Comparison of ENCODE assay signal across 8 cellular contexts in the genomic region with DNA sequence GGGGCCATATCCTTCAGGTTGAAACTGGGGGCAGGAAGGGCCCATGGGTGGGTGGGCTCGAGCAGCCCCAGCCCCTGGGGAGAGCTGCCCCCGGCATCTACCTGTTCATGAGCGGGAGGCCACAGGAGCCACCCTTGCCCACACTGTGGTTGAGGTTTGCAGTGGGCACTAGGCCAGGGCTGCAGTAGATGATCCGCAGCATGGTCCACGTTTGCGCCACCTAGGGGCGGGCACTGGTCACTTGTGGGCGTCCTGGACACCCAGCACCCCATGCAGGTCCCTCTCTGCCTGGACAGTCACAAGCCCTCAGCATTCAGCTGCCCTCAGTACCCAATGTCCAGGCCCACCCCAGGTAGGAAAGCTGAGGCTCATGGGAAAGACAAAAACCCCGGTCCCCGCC. TPM values are rescaled to one million over a fixed set of nuclear protein-coding genes. Genes with fewer than 3 reads are reported as not detected.
DNase-seq lines count a peak whose midpoint lies in the region; ATAC-seq, FAIRE-seq and TF ChIP-seq lines count a peak whose summit lies in the region.

No MANE protein-coding gene starts in this region.

- H3K9ac ChIP-seq in endothelial cell of umbilical vein (replicated peaks; ENCODE audit: extremely low read depth, insufficient read depth, low read length): no peak overlapping the region

- no peak overlapping the region for H3K4me3 ChIP-seq in breast epithelium
- no peak overlapping the region for H3K4me3 ChIP-seq in OCI-LY7 (ENCODE audit: low read depth, low read length, poor library complexity, severe bottlenecking)
- H3K4me3 ChIP-seq in endothelial cell of umbilical vein (replicated peaks in 1 of 3; ENCODE audit: insufficient read depth in 1 of 3, low read depth in 1 of 3, low read length in 3 of 3): no peak overlapping the region

- TF ChIP-seq CTCF in MCF 10A (IDR thresholded peaks at IDR 0.05; ENCODE audit: unreplicated experiment) (peak; percentile 57), breast epithelium (IDR thresholded peaks at IDR 0.05) (peak in 1 of 3 donors; percentile 8), OCI-LY7 (conservative IDR thresholded peaks at IDR 0.05; ENCODE audit: low read length) (peak; percentile 54; the same call in 1 of the 2 replicates), endothelial cell of umbilical vein (IDR thresholded peaks at IDR 0.05; ENCODE audit: extremely low read depth in 1 of 2, insufficient read depth in 1 of 2, low read depth in 1 of 2, low read length in 2 of 2) (peak; percentile 48 to 72), type B pancreatic cell (conservative IDR thresholded peaks at IDR 0.05) (peak; percentile 64)

- DNase-seq in MCF 10A (ENCODE audit: unreplicated experiment) (peak; percentile 67), breast epithelium (ENCODE audit: low spot score in 2 of 2) (no peak), OCI-LY7 (ENCODE audit: low spot score) (no peak), endothelial cell of umbilical vein (ENCODE audit: low read depth, low spot score) (peak; percentile 29), type B pancreatic cell (ENCODE audit: extremely low spot score, unreplicated experiment) (no peak), sciatic nerve (ENCODE audit: low spot score) (no peak)
- no peak for DNase-seq in stimulated activated CD8-positive, alpha-beta memory T cell treated with anti-CD3 and anti-CD28 coated beads, Interleukin-4, amount 100 ng/mL, for 48 hours

- dilution Hi-C loops in endothelial cell of umbilical vein (cut with MboI; ENCODE audit: extremely low pct_ligation_motif_present, low sequenced_read_pairs): no loop called here

- H3K27me3 ChIP-seq in breast epithelium (no peaks in the 10 kb centered on the region), endothelial cell of umbilical vein (ENCODE audit: control insufficient read depth in 2 of 2, insufficient read depth in 2 of 2, low read length in 2 of 2) (no peaks in the 10 kb centered on the region)

- intact Hi-C loops in MCF 10A (cut with micrococcal nuclease): no loop called here
- intact Hi-C loops in breast epithelium (cut with DNase I; ENCODE audit: low total_unique reads): no loop called here
- intact Hi-C loops in OCI-LY7 (cut with micrococcal nuclease; ENCODE audit: unreplicated experiment): no loop called here
- intact Hi-C loops in endothelial cell of umbilical vein (cut with micrococcal nuclease): no loop called here
- intact Hi-C loops in sciatic nerve (cut with DNase I): no loop called here

- BruUV-seq in MCF 10A (replicated peaks; lab: Mats Ljungman, UMichigan): no TSS peak
- BruUV-seq in OCI-LY7 (replicated peaks; lab: Mats Ljungman, UMichigan): no TSS peak
- BruUV-seq in endothelial cell of umbilical vein (replicated peaks; lab: Mats Ljungman, UMichigan): no TSS peak

- H3K4me2 ChIP-seq in OCI-LY7 (ENCODE audit: low read length): no peak overlapping the region
- no peak overlapping the region for H3K4me2 ChIP-seq in endothelial cell of umbilical vein (ENCODE audit: insufficient read depth, low read length)

- FAIRE-seq in endothelial cell of umbilical vein (lab: Jason Lieb, UNC): peak; percentile 70

- H4K20me1 ChIP-seq in OCI-LY7 (ENCODE audit: insufficient read depth, low read length): 0 out of 2 replicates have a peak, but pooled peaks cover 5% of the 10 kb centered on the region
- H4K20me1 ChIP-seq in endothelial cell of umbilical vein (replicated peaks; ENCODE audit: control insufficient read depth, extremely low read depth, insufficient read depth, low read length): no peaks in the 10 kb centered on the region

- H3K27ac ChIP-seq in breast epithelium (no peak overlapping the region), OCI-LY7 (ENCODE audit: low read depth, low read length, poor library complexity, severe bottlenecking) (no peak overlapping the region), endothelial cell of umbilical vein (ENCODE audit: insufficient read depth, low read depth, low read length) (no peak overlapping the region)

- CTCF ChIA-PET in MCF 10A (lab: Yijun Ruan, JAX) (interaction anchor here (0.6 to 1.3 kb wide), 5 partner anchors 10 to 62 kb away, joined by 3 read pairs; no protein-coding TSS in a partner anchor), OCI-LY7 (lab: Charles Lee; ENCODE audit: unreplicated experiment) (no interaction called here), endothelial cell of umbilical vein (lab: Charles Lee) (interaction anchor here (0.9 to 1.8 kb wide), 2 partner anchors 23 to 106 kb away, joined by 3 to 5 read pairs; no protein-coding TSS in a partner anchor)

- peaks cover 70% of the 10 kb centered on the region for H3K36me3 Mint-ChIP-seq in MCF 10A (ENCODE audit: insufficient read depth, unreplicated experiment)
- H3K36me3 Mint-ChIP-seq in type B pancreatic cell: peaks cover 4% of the 10 kb centered on the region

- H3K9me3 ChIP-seq in breast epithelium (no peaks in the 10 kb centered on the region), OCI-LY7 (ENCODE audit: low read length) (no peaks in the 10 kb centered on the region), endothelial cell of umbilical vein (replicated peaks; ENCODE audit: control insufficient read depth, insufficient read depth, low read length) (no peaks in the 10 kb centered on the region)

- POLR2A ChIA-PET in MCF 10A (lab: Yijun Ruan, JAX): interaction anchor here (1.1 to 1.3 kb wide), 5 partner anchors 9 to 34 kb away, joined by 3 to 6 read pairs (median 4); partner anchors contain the start of gene ANTKMT
- POLR2A ChIA-PET in OCI-LY7 (lab: Charles Lee): no interaction called here
- POLR2A ChIA-PET in endothelial cell of umbilical vein (lab: Charles Lee): no interaction called here

- H3K36me3 ChIP-seq in breast epithelium: no peaks in the 10 kb centered on the region
- peaks cover 46% of the 10 kb centered on the region for H3K36me3 ChIP-seq in OCI-LY7 (ENCODE audit: insufficient read depth, low read length)
- peaks cover 7 to 22% of the 10 kb centered on the region in 2 experiments for H3K36me3 ChIP-seq in endothelial cell of umbilical vein (ENCODE audit: control insufficient read depth in 2 of 2, extremely low read depth in 1 of 2, insufficient read depth in 2 of 2, low read length in 2 of 2)

- no peaks in the 10 kb centered on the region for H3K9me2 ChIP-seq in OCI-LY7 (ENCODE audit: insufficient read depth, low read length)

- H3K27me3 Mint-ChIP-seq in MCF 10A (ENCODE audit: insufficient read depth, unreplicated experiment): no peaks in the 10 kb centered on the region
- H3K27me3 Mint-ChIP-seq in type B pancreatic cell: no peaks in the 10 kb centered on the region

- no peaks in the 10 kb centered on the region for H3K9me1 ChIP-seq in endothelial cell of umbilical vein (replicated peaks; ENCODE audit: control insufficient read depth, extremely low read depth, insufficient read depth, low read length)

- H3K4me1 Mint-ChIP-seq in MCF 10A (ENCODE audit: insufficient read depth, unreplicated experiment) (peaks cover 6% of the 10 kb centered on the region), type B pancreatic cell (ENCODE audit: unreplicated experiment) (peaks cover 7% of the 10 kb centered on the region)

- H2AFZ ChIP-seq in OCI-LY7 (ENCODE audit: low read length): no peak overlapping the region
- no peak overlapping the region for H2AFZ ChIP-seq in endothelial cell of umbilical vein (ENCODE audit: low read depth, low read length)

- peaks cover 29% of the 10 kb centered on the region; the same call in 1 of the 2 replicates for H3K79me2 ChIP-seq in OCI-LY7 (ENCODE audit: insufficient read depth, low read depth, low read length)
- peaks cover 27% of the 10 kb centered on the region for H3K79me2 ChIP-seq in endothelial cell of umbilical vein (ENCODE audit: control insufficient read depth, insufficient read depth, low read length)

- H3K4me1 ChIP-seq in breast epithelium (peaks cover 25 to 45% of the 10 kb centered on the region in 2 donors), OCI-LY7 (ENCODE audit: insufficient read depth, low read length, poor library complexity, severe bottlenecking) (peaks cover 40% of the 10 kb centered on the region), endothelial cell of umbilical vein (ENCODE audit: control insufficient read depth, extremely low read depth, insufficient read depth, low read length) (peaks cover 23% of the 10 kb centered on the region)

- H3K9me3 Mint-ChIP-seq in MCF 10A (ENCODE audit: unreplicated experiment) (no peaks in the 10 kb centered on the region), type B pancreatic cell (no peaks in the 10 kb centered on the region)

- TF ChIP-seq POLR2A in breast epithelium (IDR thresholded peaks at IDR 0.05): no peak
- TF ChIP-seq POLR2A in endothelial cell of umbilical vein (IDR thresholded peaks at IDR 0.05; ENCODE audit: low read depth, low read length): no peak

- H3K27ac Mint-ChIP-seq in MCF 10A (ENCODE audit: low read depth, unreplicated experiment) (no peak overlapping the region), type B pancreatic cell (peak overlapping the region; percentile 26)

- no peak for ATAC-seq in GM19397 (IDR thresholded peaks at IDR 0.05; ENCODE audit: unreplicated experiment)
- no peak for ATAC-seq in sciatic nerve

- H3K4me3 Mint-ChIP-seq in MCF 10A (ENCODE audit: unreplicated experiment) (peak overlapping the region; percentile 76), type B pancreatic cell (no peak overlapping the region)

RNA-seq across cellular contexts. Expression of gene JMJD8, which starts 1.8 kb away (rescaled TPM):
- total RNA-seq in MCF 10A (2022) (23.6 and 33.4 TPM in 2 replicates), breast epithelium (10 to 100 TPM; 67.2 to 83.4 (median 67.5) TPM), OCI-LY7 (2022) (46.8 and 48.7 TPM in 2 replicates), endothelial cell of umbilical vein (53.4 and 55.1 TPM in 2 replicates), type B pancreatic cell (ENCODE audit: low replicate concordance) (63.3 and 65.2 TPM in 2 replicates), sciatic nerve (36.1 TPM)
- total RNA-seq in OCI-LY7 (2014; rRNA removed; shearing (Covaris generic)): 70.6 and 82.3 TPM in 2 replicates
- polyA plus RNA-seq in endothelial cell of umbilical vein: 102 and 125 TPM in 2 replicates
- polyA plus RNA-seq in endothelial cell of umbilical vein (2011; cell fraction: cytosol; rRNA removed): 71.3 and 81.4 TPM in 2 replicates
- polyA plus RNA-seq in endothelial cell of umbilical vein (2011; cell fraction: nucleus; rRNA removed): 67.1 and 67.6 TPM in 2 replicates
- polyA plus RNA-seq in endothelial cell of umbilical vein (2012): 43.1 and 49.7 TPM in 2 replicates
- polyA minus RNA-seq in endothelial cell of umbilical vein: 29.4 and 32.9 TPM in 2 replicates
- polyA minus RNA-seq in endothelial cell of umbilical vein (2011; cell fraction: cytosol; rRNA and poly(A)+ RNA removed): 23.2 TPM
- polyA minus RNA-seq in endothelial cell of umbilical vein (2011; cell fraction: nucleus; rRNA and poly(A)+ RNA removed): 12.4 and 19.0 TPM in 2 replicates

RNA-seq across cellular contexts. Expression of gene WDR24, which starts 4.2 kb away (rescaled TPM):
- 12.2 and 13.9 TPM in 2 replicates for total RNA-seq in MCF 10A (2022)
- 1 to 10 TPM; 7.2 to 9.2 (median 8.8) TPM for total RNA-seq in breast epithelium
- 10.3 and 11.6 TPM in 2 replicates for total RNA-seq in OCI-LY7 (2014; rRNA removed; shearing (Covaris generic))
- 24.0 and 28.9 TPM in 2 replicates for total RNA-seq in OCI-LY7 (2022)
- 9.9 and 11.2 TPM in 2 replicates for total RNA-seq in endothelial cell of umbilical vein
- polyA plus RNA-seq in endothelial cell of umbilical vein: 9.9 and 14.1 TPM in 2 replicates
- 3.2 and 5.1 TPM in 2 replicates for polyA plus RNA-seq in endothelial cell of umbilical vein (2011; cell fraction: cytosol; rRNA removed)
- polyA plus RNA-seq in endothelial cell of umbilical vein (2011; cell fraction: nucleus; rRNA removed): 15.8 and 15.9 TPM in 2 replicates
- 5.3 and 9.4 TPM in 2 replicates for polyA plus RNA-seq in endothelial cell of umbilical vein (2012)
- polyA minus RNA-seq in endothelial cell of umbilical vein: 5.3 and 6.6 TPM in 2 replicates
- 10.2 TPM for polyA minus RNA-seq in endothelial cell of umbilical vein (2011; cell fraction: cytosol; rRNA and poly(A)+ RNA removed)
- polyA minus RNA-seq in endothelial cell of umbilical vein (2011; cell fraction: nucleus; rRNA and poly(A)+ RNA removed): 5.1 and 9.5 TPM in 2 replicates
- total RNA-seq in type B pancreatic cell (ENCODE audit: low replicate concordance): 18.2 and 21.0 TPM in 2 replicates
- 10.1 TPM for total RNA-seq in sciatic nerve

RNA-seq across cellular contexts. Expression of gene STUB1, which starts 5.8 kb away (rescaled TPM):
- total RNA-seq in MCF 10A (2022) (99.3 and 124 TPM in 2 replicates), breast epithelium (100 to 1,000 TPM; 127 to 184 (median 175) TPM), OCI-LY7 (2022) (72.4 and 78.6 TPM in 2 replicates), endothelial cell of umbilical vein (105 and 107 TPM in 2 replicates), type B pancreatic cell (ENCODE audit: low replicate concordance) (74.7 and 80.3 TPM in 2 replicates), sciatic nerve (80.2 TPM)
- total RNA-seq in OCI-LY7 (2014; rRNA removed; shearing (Covaris generic)): 85.5 and 111 TPM in 2 replicates
- polyA plus RNA-seq in endothelial cell of umbilical vein: 147 and 152 TPM in 2 replicates
- polyA plus RNA-seq in endothelial cell of umbilical vein (2011; cell fraction: cytosol; rRNA removed): 109 and 119 TPM in 2 replicates
- polyA plus RNA-seq in endothelial cell of umbilical vein (2011; cell fraction: nucleus; rRNA removed): 112 and 120 TPM in 2 replicates
- 86.9 and 118 TPM in 2 replicates for polyA plus RNA-seq in endothelial cell of umbilical vein (2012)
- 49.2 and 60.1 TPM in 2 replicates for polyA minus RNA-seq in endothelial cell of umbilical vein
- 29.9 TPM for polyA minus RNA-seq in endothelial cell of umbilical vein (2011; cell fraction: cytosol; rRNA and poly(A)+ RNA removed)
- 13.8 and 18.4 TPM in 2 replicates for polyA minus RNA-seq in endothelial cell of umbilical vein (2011; cell fraction: nucleus; rRNA and poly(A)+ RNA removed)

RNA-seq across cellular contexts. Expression of gene RHBDL1, which starts 10.5 kb away (rescaled TPM):
- total RNA-seq in MCF 10A (2022): 3.0 and 4.5 TPM in 2 replicates
- total RNA-seq in breast epithelium: 1 to 10 TPM in 2 of 3 donors, under 1 TPM in 1; 0.48 to 2.3 (median 1.0) TPM
- 3.8 and 4.2 TPM in 2 replicates for total RNA-seq in OCI-LY7 (2014; rRNA removed; shearing (Covaris generic))
- 3.6 and 4.2 TPM in 2 replicates for total RNA-seq in OCI-LY7 (2022)
- total RNA-seq in endothelial cell of umbilical vein: 1.8 TPM in 2 replicates
- 1.1 and 1.8 TPM in 2 replicates for polyA plus RNA-seq in endothelial cell of umbilical vein
- 0.11 and 0.12 TPM in 2 replicates for polyA plus RNA-seq in endothelial cell of umbilical vein (2011; cell fraction: cytosol; rRNA removed)
- 6.0 and 8.8 TPM in 2 replicates for polyA plus RNA-seq in endothelial cell of umbilical vein (2011; cell fraction: nucleus; rRNA removed)
- 0.74 and 2.0 TPM in 2 replicates for polyA plus RNA-seq in endothelial cell of umbilical vein (2012)
- 0.15 and 0.19 TPM in 2 replicates for polyA minus RNA-seq in endothelial cell of umbilical vein
- polyA minus RNA-seq in endothelial cell of umbilical vein (2011; cell fraction: cytosol; rRNA and poly(A)+ RNA removed): 1.0 TPM
- 0.91 and 2.2 TPM in 2 replicates for polyA minus RNA-seq in endothelial cell of umbilical vein (2011; cell fraction: nucleus; rRNA and poly(A)+ RNA removed)
- 2.2 and 2.7 TPM in 2 replicates for total RNA-seq in type B pancreatic cell (ENCODE audit: low replicate concordance)
- 1.6 TPM for total RNA-seq in sciatic nerve

RNA-seq across cellular contexts. Expression of gene RHOT2, which starts 18.0 kb away (rescaled TPM):
- 110 and 118 TPM in 2 replicates for total RNA-seq in MCF 10A (2022)
- 10 to 100 TPM; 39.4 to 90.8 (median 66.9) TPM for total RNA-seq in breast epithelium
- total RNA-seq in OCI-LY7 (2014; rRNA removed; shearing (Covaris generic)): 129 and 136 TPM in 2 replicates
- total RNA-seq in OCI-LY7 (2022): 129 and 133 TPM in 2 replicates
- total RNA-seq in endothelial cell of umbilical vein: 96.0 and 106 TPM in 2 replicates
- polyA plus RNA-seq in endothelial cell of umbilical vein: 139 and 190 TPM in 2 replicates
- 50.4 and 72.9 TPM in 2 replicates for polyA plus RNA-seq in endothelial cell of umbilical vein (2011; cell fraction: cytosol; rRNA removed)
- polyA plus RNA-seq in endothelial cell of umbilical vein (2011; cell fraction: nucleus; rRNA removed): 619 and 686 TPM in 2 replicates
- polyA plus RNA-seq in endothelial cell of umbilical vein (2012): 65.9 and 88.5 TPM in 2 replicates
- polyA minus RNA-seq in endothelial cell of umbilical vein: 41.9 and 43.1 TPM in 2 replicates
- polyA minus RNA-seq in endothelial cell of umbilical vein (2011; cell fraction: cytosol; rRNA and poly(A)+ RNA removed): 29.7 TPM
- polyA minus RNA-seq in endothelial cell of umbilical vein (2011; cell fraction: nucleus; rRNA and poly(A)+ RNA removed): 50.2 and 91.7 TPM in 2 replicates
- 146 and 163 TPM in 2 replicates for total RNA-seq in type B pancreatic cell (ENCODE audit: low replicate concordance)
- total RNA-seq in sciatic nerve: 95.9 TPM

Comparison
In these comparisons a context has a peak if more than half of its experiments do, and no peak if none do; other contexts are left out.
1. DNase-seq: peak in MCF 10A (single experiment) and endothelial cell of umbilical vein (single experiment); none in breast epithelium (0 of 2), OCI-LY7 (single experiment), type B pancreatic cell (single experiment), sciatic nerve (single experiment) and stimulated activated CD8-positive, alpha-beta memory T cell treated with anti-CD3 and anti-CD28 coated beads, Interleukin-4, amount 100 ng/mL, for 48 hours (single experiment).